In the genomic region with DNA sequence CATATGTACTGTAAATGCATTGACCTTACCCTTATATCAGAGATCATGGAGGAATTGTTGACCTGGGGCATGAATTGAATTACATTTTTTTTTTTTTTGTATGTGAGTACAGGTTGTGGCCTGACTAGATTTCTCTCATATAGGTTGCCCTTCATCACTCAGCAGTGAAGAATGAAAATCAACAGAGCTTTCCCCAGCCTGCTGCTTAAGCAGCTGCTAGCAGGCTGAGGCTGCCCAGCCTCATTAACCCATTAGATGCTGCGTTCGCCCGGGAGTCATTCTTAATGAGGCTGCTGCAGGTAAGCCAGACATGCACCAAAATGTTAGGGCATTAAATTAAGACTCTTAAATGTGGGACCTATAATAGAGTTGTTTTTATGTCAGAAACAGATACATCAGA, we compare ENCODE assay signal across 18 cellular contexts.
"Had no signal": no experiment of that assay in that cellular context is flagged by ENCODE, and none has a peak within 500 bp of the region (broad histone marks: within the 10 kb centered on the region; RNA-seq: fewer than 3 reads in every experiment).

No MANE protein-coding gene starts in this region.

- H3K4me1 Mint-ChIP-seq: activated T-helper 17 cell treated with anti-CD3 and anti-CD28 coated beads, Interleukin-2, amount 50 U/mL, for 72 hours; naive thymus-derived CD4-positive, alpha-beta T cell; stimulated activated memory B cell treated with anti-CD40 and anti-IgM and Interleukin-4, amounts not matched to agents 10 μg/mL and 1 μg/mL and 100 μg/mL, for 72 hours had no signal

- H3K9me3 ChIP-seq: gastrocnemius medialis, left lung had no signal

- H3K27ac Mint-ChIP-seq: activated T-helper 17 cell treated with anti-CD3 and anti-CD28 coated beads, Interleukin-2, amount 50 U/mL, for 72 hours; naive thymus-derived CD4-positive, alpha-beta T cell; stimulated activated memory B cell treated with anti-CD40 and anti-IgM and Interleukin-4, amounts not matched to agents 10 μg/mL and 1 μg/mL and 100 μg/mL, for 72 hours had no signal

- DNase-seq: activated CD4-positive, alpha-beta T cell treated with anti-CD3 and anti-CD28 coated beads for 1 hour; activated CD4-positive, alpha-beta T cell treated with anti-CD3 and anti-CD28 coated beads, Interleukin-2, amount 50 U/mL, for 4 hours; activated naive CD4-positive, alpha-beta T cell treated with Interleukin-2 at 50 U/mL for 16 hours; activated T-cell treated with anti-CD3 and anti-CD28 coated beads for 4 hours; anterior cingulate cortex; cerebellar nuclear complex; effector memory CD4-positive, alpha-beta T cell; gastrocnemius medialis; kidney; left lung; mammary epithelial cell; naive thymus-derived CD4-positive, alpha-beta T cell; stimulated activated CD4-positive, alpha-beta T cell treated with anti-CD3 and anti-CD28 coated beads, Interleukin-2, amount 100 ng/mL, for 48 hours; T-helper 9 cell had no signal

- H3K36me3 ChIP-seq: gastrocnemius medialis, left lung had no signal

- H3K9me3 Mint-ChIP-seq: activated T-helper 17 cell treated with anti-CD3 and anti-CD28 coated beads, Interleukin-2, amount 50 U/mL, for 72 hours; stimulated activated memory B cell treated with anti-CD40 and anti-IgM and Interleukin-4, amounts not matched to agents 10 μg/mL and 1 μg/mL and 100 μg/mL, for 72 hours had no signal

- H3K27ac ChIP-seq: epithelial cell of prostate, gastrocnemius medialis, left lung, parathyroid adenoma had no signal

- H3K9ac ChIP-seq: parathyroid adenoma had no signal

- H3K36me3 Mint-ChIP-seq: naive thymus-derived CD4-positive, alpha-beta T cell; stimulated activated memory B cell treated with anti-CD40 and anti-IgM and Interleukin-4, amounts not matched to agents 10 μg/mL and 1 μg/mL and 100 μg/mL, for 72 hours had no signal

- H2AFZ ChIP-seq: parathyroid adenoma had no signal

- ATAC-seq: activated T-helper 17 cell treated with anti-CD3 and anti-CD28 coated beads, Interleukin-2, amount 50 U/mL, for 72 hours; gastrocnemius medialis; left lung; naive thymus-derived CD4-positive, alpha-beta T cell had no signal

- H3K79me2 ChIP-seq: parathyroid adenoma had no signal

- H3K27me3 ChIP-seq: gastrocnemius medialis had no signal

- H3K4me3 ChIP-seq: gastrocnemius medialis, left lung had no signal

- H3K4me1 ChIP-seq: gastrocnemius medialis, left lung, parathyroid adenoma had no signal

- H3K4me3 Mint-ChIP-seq: activated T-helper 17 cell treated with anti-CD3 and anti-CD28 coated beads, Interleukin-2, amount 50 U/mL, for 72 hours; naive thymus-derived CD4-positive, alpha-beta T cell; stimulated activated memory B cell treated with anti-CD40 and anti-IgM and Interleukin-4, amounts not matched to agents 10 μg/mL and 1 μg/mL and 100 μg/mL, for 72 hours had no signal
